In genomic region chr20:49989234-49990065, GRCh38 we compare ENCODE assay signal across 9 cellular contexts. TPM values are rescaled to one million over a fixed set of nuclear protein-coding genes. Genes with fewer than 3 reads are reported as not detected.
DNase-seq lines count a peak whose midpoint lies in the region; ATAC-seq and TF ChIP-seq lines count a peak whose summit lies in the region.
"Had no signal": no experiment of that assay in that cellular context is flagged by ENCODE, and none has a peak within 500 bp of the region (broad histone marks: within the 10 kb centered on the region; RNA-seq: fewer than 3 reads in every experiment).

No MANE protein-coding gene starts in this region.

- H3K4me1 ChIP-seq in osteoblast (ENCODE audit: insufficient read depth, low read length): peaks cover 60% of the 10 kb centered on the region

- peaks cover 31% of the 10 kb centered on the region for H3K79me2 ChIP-seq in osteoblast (ENCODE audit: insufficient read depth, low read length)

- H3K36me3 ChIP-seq in osteoblast (ENCODE audit: insufficient read depth, low read length): peaks cover 16% of the 10 kb centered on the region

- H4K20me1 ChIP-seq in osteoblast (ENCODE audit: insufficient read depth, low read length): peaks cover 30% of the 10 kb centered on the region

- peak overlapping the region; percentile 76 for H3K27ac ChIP-seq in osteoblast (ENCODE audit: low read depth, low read length)

- H3K9me3 ChIP-seq in osteoblast (ENCODE audit: low read depth, low read length): no peaks in the 10 kb centered on the region

- DNase-seq in AG20443 (ENCODE audit: low spot score): peak; percentile 83
- peak; percentile 77 for DNase-seq in foreskin melanocyte
- peak; percentile 94 for DNase-seq in osteoblast (ENCODE audit: insufficient read length, low spot score, missing footprints)
- DNase-seq in pons (ENCODE audit: low spot score): no peak
- DNase-seq in KG1 (lab: John Stamatoyannopoulos, UW): no peak
- DNase-seq: activated CD4-positive, alpha-beta memory T cell treated with anti-CD3 and anti-CD28 coated beads, Interleukin-2, amount 10 ng/mL, durations not matched to agents 7 days and 5 days had no signal

- H2AFZ ChIP-seq in osteoblast (ENCODE audit: low read length): peak overlapping the region; percentile 82

- peak overlapping the region; percentile 16 for H3K4me2 ChIP-seq in osteoblast (ENCODE audit: insufficient read depth, low read length)

- no peaks in the 10 kb centered on the region for H3K27me3 ChIP-seq in osteoblast (ENCODE audit: insufficient read depth, low read length)

- no peak for TF ChIP-seq CTCF in osteoblast (IDR thresholded peaks at IDR 0.05; ENCODE audit: extremely low read depth, low read depth, low read length)

- no peak overlapping the region for H3K4me3 ChIP-seq in osteoblast (ENCODE audit: insufficient read depth, low read length)

- peak; percentile 77 for ATAC-seq in SK-N-SH treated with all-trans-retinoic acid at 6 μM for 48 hours
- ATAC-seq in HG03039 (IDR thresholded peaks at IDR 0.05; ENCODE audit: unreplicated experiment): no peak
- no peak for ATAC-seq in HG02623 (IDR thresholded peaks at IDR 0.05; ENCODE audit: unreplicated experiment)

TF ChIP-seq in SK-N-SH treated with all-trans-retinoic acid at 6 μM for 48 hours, 23 proteins besides CTCF, POLR2A, EP300 and RAD21:
- TF ChIP-seq GLIS3 (CRISPR knock-in tag; IDR thresholded peaks at IDR 0.05): no peak
- no peak for TF ChIP-seq BACH2 (CRISPR knock-in tag; IDR thresholded peaks at IDR 0.05; ENCODE audit: borderline replicate concordance)
- no peak for TF ChIP-seq ZC3H10 (CRISPR knock-in tag; IDR thresholded peaks at IDR 0.05)
- TF ChIP-seq ESRRG (CRISPR knock-in tag; IDR thresholded peaks at IDR 0.05): no peak
- TF ChIP-seq ZNF565 (CRISPR knock-in tag; conservative IDR thresholded peaks at IDR 0.05; ENCODE audit: low read depth): no peak
- no peak for TF ChIP-seq TCF4 (CRISPR knock-in tag; IDR thresholded peaks at IDR 0.05; ENCODE audit: borderline replicate concordance)
- TF ChIP-seq PATZ1 (CRISPR knock-in tag; IDR thresholded peaks at IDR 0.05; ENCODE audit: borderline replicate concordance): no peak
- no peak for TF ChIP-seq RARB (CRISPR knock-in tag; IDR thresholded peaks at IDR 0.05)
- TF ChIP-seq ZNF8 (CRISPR knock-in tag; IDR thresholded peaks at IDR 0.05): peak; percentile 36; the same call in 1 of the 2 replicates
- TF ChIP-seq PPARA (CRISPR knock-in tag; IDR thresholded peaks at IDR 0.05; ENCODE audit: borderline replicate concordance): 0 out of 2 replicates have a peak, but pooled peaks have one; percentile 59
- no peak for TF ChIP-seq POU6F1 (CRISPR knock-in tag; IDR thresholded peaks at IDR 0.05; ENCODE audit: borderline replicate concordance, low read depth)
- no peak for TF ChIP-seq CSDC2 (CRISPR knock-in tag; IDR thresholded peaks at IDR 0.05)
- no peak for TF ChIP-seq ARNTL (CRISPR knock-in tag; IDR thresholded peaks at IDR 0.05; ENCODE audit: borderline replicate concordance, low read depth)
- TF ChIP-seq OSR1 (CRISPR knock-in tag; IDR thresholded peaks at IDR 0.05): no peak
- peak; percentile 12; the same call in 1 of the 2 replicates for TF ChIP-seq TSHZ2 (CRISPR knock-in tag; IDR thresholded peaks at IDR 0.05)
- no peak for TF ChIP-seq CSRNP3 (CRISPR knock-in tag; IDR thresholded peaks at IDR 0.05)
- TF ChIP-seq ISL1 (CRISPR knock-in tag; IDR thresholded peaks at IDR 0.05): no peak
- no peak for TF ChIP-seq SNAI2 (CRISPR knock-in tag; IDR thresholded peaks at IDR 0.05)
- no peak for TF ChIP-seq ZFP3 (CRISPR knock-in tag; IDR thresholded peaks at IDR 0.05)

RNA-seq across cellular contexts. Expression of gene SNAI1, which starts 6.7 kb away (rescaled TPM):
- 1.8 and 2.1 TPM in 2 replicates for total RNA-seq in osteoblast

RNA-seq across cellular contexts. Expression of gene RNF114, which starts 53.3 kb away (rescaled TPM):
- total RNA-seq in osteoblast: 46.9 and 78.5 TPM in 2 replicates

Comparison
In these comparisons a context has a peak if more than half of its experiments do, and no peak if none do; other contexts are left out.
1. DNase-seq: peak in AG20443 (single experiment), foreskin melanocyte (single experiment) and osteoblast (single experiment); none in pons (single experiment) and KG1 (single experiment).